Comparison of ENCODE assay signal across 29 cellular contexts in genomic region chr5:80641353-80641752, GRCh38.
"Had no signal": no experiment of that assay in that cellular context is flagged by ENCODE, and none has a peak within 500 bp of the region (broad histone marks: within the 10 kb centered on the region; RNA-seq: fewer than 3 reads in every experiment).

No MANE protein-coding gene starts in this region.

- H3K4me3 ChIP-seq: ascending aorta, breast epithelium, cardiac muscle cell, colonic mucosa, esophagus muscularis mucosa, gastrocnemius medialis, heart left ventricle had no signal

- H3K4me3 Mint-ChIP-seq: activated CD4-positive, alpha-beta memory T cell treated with anti-CD3 and anti-CD28 coated beads for 36 hours; activated CD8-positive, alpha-beta memory T cell treated with anti-CD3 and anti-CD28 coated beads, Interleukin-2, amount 10 ng/mL, durations not matched to agents 7 days and 5 days; activated CD8-positive, alpha-beta T cell treated with anti-CD3 and anti-CD28 coated beads, Interleukin-2, amount 10 ng/mL, durations not matched to agents 7 days and 5 days; activated naive CD4-positive, alpha-beta T cell treated with anti-CD3 and anti-CD28 coated beads, Interleukin-2, amount 10 ng/mL, durations not matched to agents 7 days and 5 days; activated naive CD8-positive, alpha-beta T cell treated with anti-CD3 and anti-CD28 coated beads, Interleukin-2, amount 10 ng/mL, durations not matched to agents 7 days and 5 days; brain; WTC11 had no signal

- H3K9me3 Mint-ChIP-seq: activated CD4-positive, alpha-beta memory T cell treated with anti-CD3 and anti-CD28 coated beads for 36 hours; activated naive CD4-positive, alpha-beta T cell treated with anti-CD3 and anti-CD28 coated beads, Interleukin-2, amount 10 ng/mL, durations not matched to agents 7 days and 5 days; activated naive CD4-positive, alpha-beta T cell treated with anti-CD3 and anti-CD28 coated beads, Interleukin-2, amount 50 U/mL, for 72 hours; activated naive CD8-positive, alpha-beta T cell treated with anti-CD3 and anti-CD28 coated beads, Interleukin-2, amount 10 ng/mL, durations not matched to agents 7 days and 5 days had no signal

- H3K4me1 Mint-ChIP-seq: brain, WTC11 had no signal

- DNase-seq: activated CD4-positive, alpha-beta memory T cell treated with anti-CD3 and anti-CD28 coated beads for 36 hours; activated CD4-positive, alpha-beta T cell treated with anti-CD3 and anti-CD28 coated beads for 1 hour; activated CD4-positive, alpha-beta T cell treated with anti-CD3 and anti-CD28 coated beads for 4 hours; activated CD8-positive, alpha-beta memory T cell treated with anti-CD3 and anti-CD28 coated beads, Interleukin-2, amount 10 ng/mL, durations not matched to agents 7 days and 5 days; activated CD8-positive, alpha-beta memory T cell treated with anti-CD3 and anti-CD28 coated beads, Interleukin-2, amount 50 U/mL, for 4 hours; activated CD8-positive, alpha-beta T cell treated with anti-CD3 and anti-CD28 coated beads, Interleukin-2, amount 10 ng/mL, durations not matched to agents 7 days and 5 days; activated gamma-delta T cell; activated naive CD4-positive, alpha-beta T cell; activated naive CD4-positive, alpha-beta T cell treated with anti-CD3 and anti-CD28 coated beads, Interleukin-2, amount 10 ng/mL, durations not matched to agents 7 days and 5 days; activated naive CD8-positive, alpha-beta T cell treated with anti-CD3 and anti-CD28 coated beads, Interleukin-2, amount 10 ng/mL, durations not matched to agents 7 days and 5 days; activated T-cell treated with anti-CD3 and anti-CD28 coated beads, Interleukin-2, amount 50 U/mL, for 1 hour; activated T-cell treated with anti-CD3 and anti-CD28 coated beads, Interleukin-2, amount 50 U/mL, for 48 hours; central memory CD4-positive, alpha-beta T cell; cerebellar nuclear complex; colonic mucosa; effector CD8-positive, alpha-beta T cell; erythroblast; foreskin keratinocyte; gastrocnemius medialis; glutamatergic neuron; heart left ventricle; T-helper 2 cell had no signal

- H3K9me3 ChIP-seq: ascending aorta, breast epithelium, colonic mucosa, esophagus muscularis mucosa, gastrocnemius medialis, heart left ventricle had no signal

- ATAC-seq: activated CD8-positive, alpha-beta memory T cell treated with anti-CD3 and anti-CD28 coated beads, Interleukin-2, amount 10 ng/mL, durations not matched to agents 7 days and 5 days; activated CD8-positive, alpha-beta T cell treated with anti-CD3 and anti-CD28 coated beads, Interleukin-2, amount 10 ng/mL, durations not matched to agents 7 days and 5 days; activated naive CD4-positive, alpha-beta T cell treated with anti-CD3 and anti-CD28 coated beads, Interleukin-2, amount 50 U/mL, for 72 hours; foreskin keratinocyte; gastrocnemius medialis; heart left ventricle; WTC11 had no signal

- H3K36me3 ChIP-seq: breast epithelium, colonic mucosa had no signal

- H3K27me3 Mint-ChIP-seq: activated CD4-positive, alpha-beta memory T cell treated with anti-CD3 and anti-CD28 coated beads for 36 hours; activated CD8-positive, alpha-beta memory T cell treated with anti-CD3 and anti-CD28 coated beads, Interleukin-2, amount 10 ng/mL, durations not matched to agents 7 days and 5 days; activated naive CD4-positive, alpha-beta T cell treated with anti-CD3 and anti-CD28 coated beads, Interleukin-2, amount 10 ng/mL, durations not matched to agents 7 days and 5 days; activated naive CD8-positive, alpha-beta T cell treated with anti-CD3 and anti-CD28 coated beads, Interleukin-2, amount 10 ng/mL, durations not matched to agents 7 days and 5 days had no signal

- H3K4me1 ChIP-seq: ascending aorta, breast epithelium, colonic mucosa, esophagus muscularis mucosa, foreskin keratinocyte, gastrocnemius medialis, heart left ventricle had no signal

- H3K27ac Mint-ChIP-seq: activated CD4-positive, alpha-beta memory T cell treated with anti-CD3 and anti-CD28 coated beads for 36 hours; activated CD8-positive, alpha-beta memory T cell treated with anti-CD3 and anti-CD28 coated beads, Interleukin-2, amount 10 ng/mL, durations not matched to agents 7 days and 5 days; activated CD8-positive, alpha-beta T cell treated with anti-CD3 and anti-CD28 coated beads, Interleukin-2, amount 10 ng/mL, durations not matched to agents 7 days and 5 days; activated naive CD4-positive, alpha-beta T cell treated with anti-CD3 and anti-CD28 coated beads, Interleukin-2, amount 10 ng/mL, durations not matched to agents 7 days and 5 days; activated naive CD4-positive, alpha-beta T cell treated with anti-CD3 and anti-CD28 coated beads, Interleukin-2, amount 50 U/mL, for 72 hours; activated naive CD8-positive, alpha-beta T cell treated with anti-CD3 and anti-CD28 coated beads, Interleukin-2, amount 10 ng/mL, durations not matched to agents 7 days and 5 days; brain; WTC11 had no signal

- H3K27me3 ChIP-seq: ascending aorta, breast epithelium, cardiac muscle cell, colonic mucosa, esophagus muscularis mucosa, foreskin keratinocyte, gastrocnemius medialis, heart left ventricle had no signal

- H3K27ac ChIP-seq: ascending aorta, breast epithelium, cardiac muscle cell, colonic mucosa, esophagus muscularis mucosa, foreskin keratinocyte, gastrocnemius medialis, heart left ventricle had no signal
